ENCODE assay signal across 8 cellular contexts in the genomic region with DNA sequence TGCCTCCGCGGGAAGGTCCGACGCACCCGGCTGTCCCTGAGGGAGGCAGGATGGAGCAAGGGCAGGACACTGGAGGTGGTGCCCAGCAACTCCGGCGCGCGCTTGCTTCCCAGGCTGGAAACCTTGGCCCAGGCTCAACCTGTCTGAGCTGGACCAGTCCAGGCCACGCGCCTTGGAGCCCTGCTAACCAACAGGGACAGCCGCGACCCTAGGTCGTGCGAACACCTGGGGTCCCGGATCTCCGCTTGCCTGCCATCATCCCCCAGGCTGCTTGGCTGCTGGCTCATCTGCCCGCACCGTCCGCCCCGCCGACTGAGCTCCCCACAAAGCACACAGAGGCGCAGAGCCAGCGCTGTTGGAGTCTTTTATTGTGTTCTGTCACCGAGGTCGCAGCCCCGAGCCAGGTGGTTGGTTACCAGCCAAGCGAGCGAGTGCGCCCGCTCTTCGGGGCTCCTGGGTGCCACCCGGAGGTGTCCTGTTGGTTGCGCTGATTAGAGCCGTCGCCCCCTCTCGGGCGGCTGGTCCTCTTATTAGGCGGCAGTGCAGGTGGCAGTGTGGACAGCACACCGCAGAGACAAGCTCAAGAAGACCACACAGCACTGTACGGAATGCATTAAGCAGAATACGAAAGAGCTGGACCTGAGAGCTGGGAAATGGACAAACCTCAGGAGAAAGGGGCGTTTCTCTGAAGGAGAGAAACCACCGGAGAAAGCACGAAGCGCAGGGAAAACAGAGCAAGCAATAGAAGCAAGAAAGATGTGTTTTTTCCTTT. TPM values are rescaled to one million over a fixed set of nuclear protein-coding genes. Genes with fewer than 3 reads are reported as not detected.
DNase-seq lines count a peak whose midpoint lies in the region; ATAC-seq, FAIRE-seq and TF ChIP-seq lines count a peak whose summit lies in the region.

No MANE protein-coding gene starts in this region.

- in situ Hi-C loops in gastrocnemius medialis (cut with MboI; ENCODE audit: low sequenced_read_pairs in 4 of 4), result loop anchor here (10.0 to 25.0 kb wide), 9 partner anchors 447 to 1540 kb away; a partner anchor contains a TSS
- in situ Hi-C loops in KBM-7 (cut with MboI; ENCODE audit: low pct_unique_long_range_greater_than_20kb, low sequenced_read_pairs), result no loop called here

- intact Hi-C loops in left ventricle myocardium inferior (cut with micrococcal nuclease), result loop anchor here (10.0 kb wide), 1 partner anchor 1117 kb away; no protein-coding TSS in a partner anchor
- intact Hi-C loops in gastrocnemius medialis (cut with DNase I; ENCODE audit: low total_unique reads), result loop anchor here (10.0 kb wide), 3 partner anchors 447 to 1687 kb away; no protein-coding TSS in a partner anchor

- TF ChIP-seq POLR2A in gastrocnemius medialis (IDR thresholded peaks at IDR 0.05), result no peak

- H3K36me3 ChIP-seq in RWPE2 (ENCODE audit: low read depth), result no peaks in the 10 kb centered on the region
- no peaks in the 10 kb centered on the region for H3K36me3 ChIP-seq in left ventricle myocardium inferior
- no peaks in the 10 kb centered on the region for H3K36me3 ChIP-seq in gastrocnemius medialis

- H3K4me3 ChIP-seq in RWPE2 (ENCODE audit: severe bottlenecking) (peak overlapping the region; percentile 27), left ventricle myocardium inferior (peak overlapping the region; percentile 51), gastrocnemius medialis (peak overlapping the region; percentile 23 to 39 (median 32))

- ATAC-seq in GM19397 (IDR thresholded peaks at IDR 0.05; ENCODE audit: unreplicated experiment) (peak; percentile 44), RWPE2 (ENCODE audit: low read depth) (peak; percentile 6; the same call in 1 of the 3 replicates), gastrocnemius medialis (no peak), esophagus mucosa (no peak)

- H3K27me3 ChIP-seq in RWPE2 (ENCODE audit: insufficient read depth, poor library complexity, severe bottlenecking) (no peaks in the 10 kb centered on the region), left ventricle myocardium inferior (ENCODE audit: low read depth) (peaks cover 93% of the 10 kb centered on the region), gastrocnemius medialis (peaks cover 49 to 52% (median 51%) of the 10 kb centered on the region in 3 donors)

- H3K9me3 ChIP-seq in RWPE2 (ENCODE audit: severe bottlenecking) (no peaks in the 10 kb centered on the region), left ventricle myocardium inferior (replicated peaks) (no peaks in the 10 kb centered on the region), gastrocnemius medialis (no peaks in the 10 kb centered on the region)

- H3K4me1 ChIP-seq in RWPE2 (ENCODE audit: insufficient read depth, poor library complexity, severe bottlenecking), result peaks cover 31% of the 10 kb centered on the region
- H3K4me1 ChIP-seq in left ventricle myocardium inferior, result peaks cover 49% of the 10 kb centered on the region
- H3K4me1 ChIP-seq in gastrocnemius medialis, result peaks cover 8 to 27% of the 10 kb centered on the region in 2 donors

- no peak for FAIRE-seq in GM19239 (lab: Jason Lieb, UNC)

- DNase-seq in RWPE2 (ENCODE audit: low spot score) (peak; percentile 56), left ventricle myocardium inferior (peak; percentile 40), gastrocnemius medialis (peak in 1 of 2 donors; percentile 23), T-helper 2 cell (no peak), GM19239 (ENCODE audit: insufficient read length, low spot score) (no peak), KBM-7 (no peak)

- H3K27ac ChIP-seq in RWPE2 (ENCODE audit: poor library complexity, severe bottlenecking) (peak overlapping the region; percentile 74), left ventricle myocardium inferior (replicated peaks) (peak overlapping the region; percentile 55), gastrocnemius medialis (peak overlapping the region in 3 of 4 donors; percentile 35 to 57 (median 44))

- no peak for TF ChIP-seq CTCF in RWPE2 (IDR thresholded peaks at IDR 0.05; ENCODE audit: poor library complexity, severe bottlenecking)
- no peak for TF ChIP-seq CTCF in left ventricle myocardium inferior (IDR thresholded peaks at IDR 0.05; ENCODE audit: borderline replicate concordance)
- no peak for TF ChIP-seq CTCF in gastrocnemius medialis (IDR thresholded peaks at IDR 0.05 in 4 of 5, conservative IDR thresholded peaks at IDR 0.05 in 1 of 5)

RNA-seq across cellular contexts. Expression of a gene that starts 3.8 kb away (rescaled TPM):
- total RNA-seq in left ventricle myocardium inferior (12.2 TPM), gastrocnemius medialis (10 to 100 TPM; 17.2 to 30.5 (median 22.4) TPM), esophagus mucosa (9.4 TPM)

RNA-seq across cellular contexts. Expression of a gene that starts 41.5 kb away (rescaled TPM):
- 1,008 TPM for total RNA-seq in left ventricle myocardium inferior
- total RNA-seq in gastrocnemius medialis, result 100 to 1,000 TPM; 166 to 413 (median 222) TPM
- total RNA-seq in esophagus mucosa, result 499 TPM

Comparison
In these comparisons a context has a peak if more than half of its experiments do, and no peak if none do; other contexts are left out.
1. ATAC-seq: peak in GM19397 (single experiment) and RWPE2 (single experiment); none in gastrocnemius medialis (0 of 2) and esophagus mucosa (single experiment).
2. DNase-seq: peak in RWPE2 (single experiment) and left ventricle myocardium inferior (single experiment); none in T-helper 2 cell (0 of 5), GM19239 (single experiment) and KBM-7 (single experiment).
3. Peak in every context shown above with its lines, with median percentiles within 50 percentile points of each other: H3K27ac ChIP-seq and H3K4me3 ChIP-seq.